1 cellular context compared by ENCODE assay signal in the genomic region with DNA sequence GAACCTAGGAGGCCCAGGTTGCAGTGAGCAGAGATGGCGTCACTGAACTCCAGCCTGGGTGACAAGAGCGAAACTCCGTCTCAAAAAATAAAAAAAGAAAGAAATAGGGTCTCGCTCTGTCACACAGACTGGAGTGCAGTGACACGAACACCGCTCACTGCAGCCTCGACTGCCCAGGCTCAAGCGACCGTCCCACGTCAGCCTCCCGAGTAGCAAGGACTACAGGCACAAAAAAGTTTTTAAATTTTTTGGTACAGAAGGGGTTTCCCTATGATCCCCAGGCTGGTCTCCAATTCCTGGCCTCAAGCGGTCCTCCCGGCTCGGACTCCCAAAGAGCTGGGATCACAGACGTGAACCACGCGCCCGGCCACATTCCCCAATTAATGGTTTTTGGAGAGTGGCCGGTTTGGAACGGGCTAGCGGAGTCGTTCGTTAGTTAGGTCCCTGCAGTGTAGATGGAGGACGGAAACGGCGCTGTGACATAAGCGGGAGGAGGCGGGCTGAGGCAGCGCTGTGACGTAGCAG.
A peak's percentile ranks its signal among the peaks of the same experiment; 100 is the strongest.
TF ChIP-seq lines count a peak whose summit lies in the region.

No MANE protein-coding gene starts in this region.

TF ChIP-seq in GM12878, 131 proteins besides CTCF, POLR2A, EP300 and RAD21 (continues in another document):
- TF ChIP-seq ELK1 (IDR thresholded peaks at IDR 0.05; ENCODE audit: low read depth, low read length) (no peak; the same call in 1 of the 2 replicates), MTA2 (IDR thresholded peaks at IDR 0.05; ENCODE audit: low read depth) (peak; percentile 52; the same call in 1 of the 2 replicates), E4F1 (IDR thresholded peaks at IDR 0.05; ENCODE audit: borderline replicate concordance, partially characterized antibody) (no peak), LARP7 (IDR thresholded peaks at IDR 0.05) (0 out of 2 replicates have a peak, but pooled peaks have one; percentile 38), CBX3 (IDR thresholded peaks at IDR 0.05; ENCODE audit: borderline replicate concordance, low read depth) (no peak), SMC3 (IDR thresholded peaks at IDR 0.05; ENCODE audit: borderline replicate concordance, low read length) (no peak), MEF2B (IDR thresholded peaks at IDR 0.05; ENCODE audit: partially characterized antibody, poor library complexity, severe bottlenecking) (peak; percentile 5), SP1 (IDR thresholded peaks at IDR 0.05; ENCODE audit: low read depth, low read length) (no peak), RFX5 (IDR thresholded peaks at IDR 0.05; ENCODE audit: low read depth, low read length) (no peak), IRF5 (IDR thresholded peaks at IDR 0.05; ENCODE audit: borderline replicate concordance) (no peak), ZBTB40 (IDR thresholded peaks at IDR 0.05; ENCODE audit: borderline replicate concordance) (peak; percentile 70; the same call in 1 of the 2 replicates), HCFC1 (IDR thresholded peaks at IDR 0.05; ENCODE audit: low read length) (no peak), FOXK2 (IDR thresholded peaks at IDR 0.05) (no peak), ZNF687 (IDR thresholded peaks at IDR 0.05) (0 out of 2 replicates have a peak, but pooled peaks have one; percentile 21), SMAD5 (IDR thresholded peaks at IDR 0.05; ENCODE audit: low read depth) (no peak), PML (IDR thresholded peaks at IDR 0.05; ENCODE audit: low read length) (0 out of 2 replicates have a peak, but pooled peaks have one; percentile 40), HDGF (IDR thresholded peaks at IDR 0.05) (no peak), ATF2 (IDR thresholded peaks at IDR 0.05; ENCODE audit: low read length) (no peak), RELB (IDR thresholded peaks at IDR 0.05; ENCODE audit: low read depth) (0 out of 2 replicates have a peak, but pooled peaks have one; percentile 42), SREBF2 (IDR thresholded peaks at IDR 0.05; ENCODE audit: low read length) (no peak), NR2C2 (IDR thresholded peaks at IDR 0.05; ENCODE audit: borderline replicate concordance, control insufficient read depth, insufficient read length, low read depth) (no peak), IKZF2 (IDR thresholded peaks at IDR 0.05) (peak in 1 of 2 experiments; percentile 52; a peak in 2 of 4 replicates), POLR2AphosphoS2 (IDR thresholded peaks at IDR 0.05; ENCODE audit: low read depth, low read length) (0 out of 2 replicates have a peak, but pooled peaks have one; percentile 46), HDAC6 (IDR thresholded peaks at IDR 0.05; ENCODE audit: unreplicated experiment) (no peak), GABPA (IDR thresholded peaks at IDR 0.05; ENCODE audit: low read depth) (peak; percentile 72), SMARCA5 (IDR thresholded peaks at IDR 0.05) (peak; percentile 52; the same call in 1 of the 2 replicates), EGR1 (IDR thresholded peaks at IDR 0.05; ENCODE audit: borderline replicate concordance in 1 of 2, low read depth in 2 of 2, low read length in 2 of 2) (peak in 1 of 2 experiments; percentile 44; a peak in 1 of 3 replicates), ASH2L (IDR thresholded peaks at IDR 0.05; ENCODE audit: borderline replicate concordance, low read depth) (no peak), MTA3 (IDR thresholded peaks at IDR 0.05; ENCODE audit: borderline replicate concordance, low read length) (no peak), YY1 (IDR thresholded peaks at IDR 0.05; ENCODE audit: low read depth, low read length) (peak; percentile 54), TARDBP (IDR thresholded peaks at IDR 0.05; ENCODE audit: borderline replicate concordance) (no peak)
- TF ChIP-seq, protein P1, sequence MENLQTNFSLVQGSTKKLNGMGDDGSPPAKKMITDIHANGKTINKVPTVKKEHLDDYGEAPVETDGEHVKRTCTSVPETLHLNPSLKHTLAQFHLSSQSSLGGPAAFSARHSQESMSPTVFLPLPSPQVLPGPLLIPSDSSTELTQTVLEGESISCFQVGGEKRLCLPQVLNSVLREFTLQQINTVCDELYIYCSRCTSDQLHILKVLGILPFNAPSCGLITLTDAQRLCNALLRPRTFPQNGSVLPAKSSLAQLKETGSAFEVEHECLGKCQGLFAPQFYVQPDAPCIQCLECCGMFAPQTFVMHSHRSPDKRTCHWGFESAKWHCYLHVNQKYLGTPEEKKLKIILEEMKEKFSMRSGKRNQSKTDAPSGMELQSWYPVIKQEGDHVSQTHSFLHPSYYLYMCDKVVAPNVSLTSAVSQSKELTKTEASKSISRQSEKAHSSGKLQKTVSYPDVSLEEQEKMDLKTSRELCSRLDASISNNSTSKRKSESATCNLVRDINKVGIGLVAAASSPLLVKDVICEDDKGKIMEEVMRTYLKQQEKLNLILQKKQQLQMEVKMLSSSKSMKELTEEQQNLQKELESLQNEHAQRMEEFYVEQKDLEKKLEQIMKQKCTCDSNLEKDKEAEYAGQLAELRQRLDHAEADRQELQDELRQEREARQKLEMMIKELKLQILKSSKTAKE (IDR thresholded peaks at IDR 0.05; ENCODE audit: low read depth, poor library complexity, severe bottlenecking), result no peak
- TF ChIP-seq, protein P2, sequence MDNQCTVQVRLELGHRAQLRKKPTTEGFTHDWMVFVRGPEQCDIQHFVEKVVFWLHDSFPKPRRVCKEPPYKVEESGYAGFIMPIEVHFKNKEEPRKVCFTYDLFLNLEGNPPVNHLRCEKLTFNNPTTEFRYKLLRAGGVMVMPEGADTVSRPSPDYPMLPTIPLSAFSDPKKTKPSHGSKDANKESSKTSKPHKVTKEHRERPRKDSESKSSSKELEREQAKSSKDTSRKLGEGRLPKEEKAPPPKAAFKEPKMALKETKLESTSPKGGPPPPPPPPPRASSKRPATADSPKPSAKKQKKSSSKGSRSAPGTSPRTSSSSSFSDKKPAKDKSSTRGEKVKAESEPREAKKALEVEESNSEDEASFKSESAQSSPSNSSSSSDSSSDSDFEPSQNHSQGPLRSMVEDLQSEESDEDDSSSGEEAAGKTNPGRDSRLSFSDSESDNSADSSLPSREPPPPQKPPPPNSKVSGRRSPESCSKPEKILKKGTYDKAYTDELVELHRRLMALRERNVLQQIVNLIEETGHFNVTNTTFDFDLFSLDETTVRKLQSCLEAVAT (IDR thresholded peaks at IDR 0.05), result peak; percentile 62; the same call in 1 of the 2 replicates
